Comparison of ENCODE assay signal across 16 cellular contexts in the genomic region with DNA sequence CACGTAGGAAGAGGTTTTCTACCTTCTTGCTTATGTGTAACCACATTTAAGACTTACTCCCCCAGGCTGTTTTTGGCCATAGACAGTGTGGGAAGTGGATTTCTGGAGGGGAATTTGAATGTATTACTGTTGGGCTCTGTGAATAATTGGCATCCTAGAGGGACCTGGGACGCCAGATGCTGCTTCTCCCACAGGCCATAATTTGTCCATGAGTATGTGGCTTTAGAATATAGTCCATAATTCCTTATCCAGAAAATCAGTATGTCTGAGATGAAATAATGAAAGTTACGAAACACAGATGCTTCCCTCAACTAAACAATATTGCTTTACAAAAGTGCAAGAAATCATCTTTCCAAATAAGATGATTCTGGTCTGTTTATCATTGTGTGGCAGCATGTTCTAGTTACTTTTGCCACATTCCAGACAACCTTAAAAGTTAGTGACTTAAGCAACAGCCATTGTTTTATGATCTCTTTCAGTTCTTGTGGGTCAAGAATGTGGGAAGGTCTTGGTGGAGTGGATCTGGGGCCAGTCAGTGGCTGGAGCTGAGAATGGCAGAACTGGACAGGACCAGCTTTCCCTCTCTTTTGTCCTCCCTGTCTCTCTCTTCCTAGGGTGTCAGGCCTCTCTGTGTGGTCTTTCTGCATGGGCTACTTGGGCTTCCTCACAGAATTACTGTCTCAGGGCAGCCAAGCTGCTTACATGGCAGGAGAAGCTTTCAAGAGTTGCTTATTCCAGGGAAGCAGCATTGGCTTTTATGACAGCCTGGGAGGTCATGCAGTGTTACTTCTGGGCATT.
"Had no signal": no experiment of that assay in that cellular context is flagged by ENCODE, and none has a peak within 500 bp of the region (broad histone marks: within the 10 kb centered on the region; RNA-seq: fewer than 3 reads in every experiment).

No MANE protein-coding gene starts in this region.

- H3K36me3 Mint-ChIP-seq: activated CD4-positive, alpha-beta memory T cell treated with anti-CD3 and anti-CD28 coated beads for 36 hours; stimulated activated memory B cell treated with anti-CD40 and anti-IgM and Interleukin-4, amounts not matched to agents 10 μg/mL and 1 μg/mL and 100 μg/mL, for 72 hours had no signal

- DNase-seq: activated CD4-positive, alpha-beta memory T cell treated with anti-CD3 and anti-CD28 coated beads for 36 hours; activated effector memory CD4-positive, alpha-beta T cell treated with Interleukin-2 at 50 U/mL for 16 hours; activated naive CD4-positive, alpha-beta T cell treated with anti-CD3 and anti-CD28 coated beads, Interleukin-2, amount 50 U/mL, for 16 hours; activated T-cell treated with anti-CD3 and anti-CD28 coated beads, Interleukin-2, amount 50 U/mL, for 4 hours; adrenal gland; cortex of kidney; effector CD4-positive, alpha-beta T cell; esophagus squamous epithelium; left colon; lower lobe of right lung; retina; stimulated activated CD4-positive, alpha-beta T cell treated with anti-CD3 and anti-CD28 coated beads, Interleukin-2, amount 100 ng/mL, for 48 hours; WERI-Rb-1 had no signal

- H3K27me3 Mint-ChIP-seq: activated CD4-positive, alpha-beta memory T cell treated with anti-CD3 and anti-CD28 coated beads for 36 hours; central memory CD8-positive, alpha-beta T cell; stimulated activated memory B cell treated with anti-CD40 and anti-IgM and Interleukin-4, amounts not matched to agents 10 μg/mL and 1 μg/mL and 100 μg/mL, for 72 hours had no signal

- H3K4me1 ChIP-seq: lower lobe of right lung had no signal

- H3K27ac Mint-ChIP-seq: activated CD4-positive, alpha-beta memory T cell treated with anti-CD3 and anti-CD28 coated beads for 36 hours; stimulated activated memory B cell treated with anti-CD40 and anti-IgM and Interleukin-4, amounts not matched to agents 10 μg/mL and 1 μg/mL and 100 μg/mL, for 72 hours had no signal

- H3K9me3 Mint-ChIP-seq: stimulated activated memory B cell treated with anti-CD40 and anti-IgM and Interleukin-4, amounts not matched to agents 10 μg/mL and 1 μg/mL and 100 μg/mL, for 72 hours had no signal

- H3K4me1 Mint-ChIP-seq: central memory CD8-positive, alpha-beta T cell; stimulated activated memory B cell treated with anti-CD40 and anti-IgM and Interleukin-4, amounts not matched to agents 10 μg/mL and 1 μg/mL and 100 μg/mL, for 72 hours had no signal

- H3K4me3 Mint-ChIP-seq: activated CD4-positive, alpha-beta memory T cell treated with anti-CD3 and anti-CD28 coated beads for 36 hours; activated T-cell treated with anti-CD3 and anti-CD28 coated beads, Interleukin-2, amount 50 U/mL, for 4 hours; central memory CD8-positive, alpha-beta T cell; stimulated activated memory B cell treated with anti-CD40 and anti-IgM and Interleukin-4, amounts not matched to agents 10 μg/mL and 1 μg/mL and 100 μg/mL, for 72 hours had no signal

- H3K27me3 ChIP-seq: adrenal gland, esophagus squamous epithelium, gastroesophageal sphincter had no signal

- H3K4me3 ChIP-seq: adrenal gland, esophagus squamous epithelium, gastroesophageal sphincter, lower lobe of right lung had no signal

- ATAC-seq: activated T-cell treated with anti-CD3 and anti-CD28 coated beads, Interleukin-2, amount 50 U/mL, for 4 hours; gastroesophageal sphincter; left colon; lower lobe of right lung; stimulated activated memory B cell treated with anti-CD40 and anti-IgM and Interleukin-4, amounts not matched to agents 10 μg/mL and 1 μg/mL and 100 μg/mL, for 72 hours had no signal

- H3K36me3 ChIP-seq: adrenal gland, esophagus squamous epithelium, lower lobe of right lung, WERI-Rb-1 had no signal

- H3K9me3 ChIP-seq: adrenal gland, lower lobe of right lung had no signal

- H3K27ac ChIP-seq: gastroesophageal sphincter, lower lobe of right lung, WERI-Rb-1 had no signal
